ENCODE assay signal across 8 cellular contexts in genomic region chr3:49013738-49014660, GRCh38. TPM values are rescaled to one million over a fixed set of nuclear protein-coding genes. Genes with fewer than 3 reads are reported as not detected.
A peak's percentile ranks its signal among the peaks of the same experiment; 100 is the strongest.
DNase-seq lines count a peak whose midpoint lies in the region; ATAC-seq, FAIRE-seq and TF ChIP-seq lines count a peak whose summit lies in the region.

No MANE protein-coding gene starts in this region.

- H3K4me3 ChIP-seq in GM12875 (ENCODE audit: low read depth, low read length): no peak overlapping the region
- no peak overlapping the region for H3K4me3 ChIP-seq in H1 (ENCODE audit: extremely low read depth in 1 of 4, insufficient read depth in 2 of 4, low read depth in 3 of 4, low read length in 4 of 4)
- H3K4me3 ChIP-seq in ovary: no peak overlapping the region

- WGBS in H1 (ENCODE audit: extremely low coverage in 1 of 2, insufficient coverage in 1 of 2, insufficient read length in 1 of 2, insufficient replicate concordance in 2 of 2, low coverage in 1 of 2, low lambda C conversion rate in 2 of 2, missing lambda C conversion rate in 1 of 2), 2 experiments: 84% methylated on average over 24 of the region's 24 CpGs; no CpG with 5 or more reads in 1 of the 2 experiments
- 74 to 77% (median 74%) methylated on average over 23 to 24 of the region's 24 CpGs for WGBS in ovary, 3 donors

- H3K23ac ChIP-seq in H1 (ENCODE audit: insufficient read length): no peak overlapping the region

- TF ChIP-seq POLR2A in H1 (IDR thresholded peaks at IDR 0.05; ENCODE audit: control extremely low read depth in 1 of 2, low read depth in 2 of 2, low read length in 2 of 2): no peak; a peak in 2 of 3 replicates
- no peak for TF ChIP-seq POLR2A in ovary (IDR thresholded peaks at IDR 0.05)

- no peak overlapping the region for H4K91ac ChIP-seq in H1 (replicated peaks; ENCODE audit: insufficient read length, low read length)

- no peak overlapping the region for H4K8ac ChIP-seq in H1 (ENCODE audit: extremely low read depth, insufficient read depth, low read length)

- FAIRE-seq in H1 (lab: Jason Lieb, UNC): no peak

- no peak overlapping the region for H3K14ac ChIP-seq in H1 (ENCODE audit: insufficient read length)

- H3K18ac ChIP-seq in H1 (ENCODE audit: extremely low read depth, low read length): no peak overlapping the region

- H3K4ac ChIP-seq in H1 (replicated peaks; ENCODE audit: insufficient read length, low read depth, low read length): no peak overlapping the region

- peak overlapping the region; percentile 60; the same call in 1 of the 2 replicates for H2BK12ac ChIP-seq in H1 (ENCODE audit: low read depth, low read length)

- no peak overlapping the region for H2BK120ac ChIP-seq in H1 (replicated peaks; ENCODE audit: low read depth, low read length)

- no peak overlapping the region for H3K56ac ChIP-seq in H1 (replicated peaks; ENCODE audit: insufficient read length, low read depth, low read length)

- H3K36me3 ChIP-seq in H1 (ENCODE audit: control insufficient read depth in 2 of 4, insufficient read depth in 4 of 4, low read length in 3 of 4) (peaks cover 15 to 55% (median 32%) of the 10 kb centered on the region in 4 experiments), ovary (no peaks in the 10 kb centered on the region)

- H3K9me3 ChIP-seq in H1 (ENCODE audit: insufficient read depth in 2 of 2, low read depth in 1 of 2, low read length in 1 of 2) (no peaks in the 10 kb centered on the region), ovary (no peaks in the 10 kb centered on the region)

- no peak overlapping the region for H2AFZ ChIP-seq in H1 (ENCODE audit: low read length)

- no peak overlapping the region for H3K9ac ChIP-seq in H1 (replicated peaks in 1 of 4; ENCODE audit: extremely low read depth in 1 of 4, low read depth in 3 of 4, low read length in 3 of 4)

- no peaks in the 10 kb centered on the region for H3K27me3 ChIP-seq in H1 (replicated peaks in 1 of 4; ENCODE audit: control insufficient read depth in 3 of 4, extremely low read depth in 1 of 4, insufficient read depth in 3 of 4, low read length in 3 of 4)
- no peaks in the 10 kb centered on the region for H3K27me3 ChIP-seq in ovary

- peak; percentile 52 to 66; a peak in 3 of 4 replicates for TF ChIP-seq RAD21 in H1 (IDR thresholded peaks at IDR 0.05 in 1 of 2, conservative IDR thresholded peaks at IDR 0.05 in 1 of 2; ENCODE audit: low read depth in 2 of 2, low read length in 2 of 2)

- H3K27ac ChIP-seq in H1 (ENCODE audit: low read depth, low read length) (no peak overlapping the region), ovary (no peak overlapping the region)

- no peak overlapping the region for H2BK20ac ChIP-seq in H1 (ENCODE audit: low read length)

- H4K5ac ChIP-seq in H1 (ENCODE audit: insufficient read length, low read depth, low read length): no peak overlapping the region

- H3K79me1 ChIP-seq in H1 (ENCODE audit: low read depth, low read length): peaks cover 12% of the 10 kb centered on the region

- no peak overlapping the region for H3K4me2 ChIP-seq in H1 (ENCODE audit: insufficient read depth in 1 of 2, low read depth in 2 of 2, low read length in 2 of 2)

- no peak overlapping the region; the same call in 1 of the 2 replicates for H2BK5ac ChIP-seq in H1 (ENCODE audit: low read depth, low read length)

- H3K23me2 ChIP-seq in H1 (ENCODE audit: low read depth, low read length): peaks cover 12% of the 10 kb centered on the region

- no peak overlapping the region for H2AK5ac ChIP-seq in H1 (ENCODE audit: low read depth, low read length)

- POLR2A ChIA-PET in H1 (lab: Charles Lee; ENCODE audit: partially characterized antibody): interaction anchor here (0.8 to 38.8 kb wide), 8 partner anchors 1 to 350 kb away, joined by 3 to 1518 read pairs (median 72); partner anchors contain the start of genes DALRD3, IMPDH2, NDUFAF3 and P4HTM

- DNase-seq in AML-193 (lab: John Stamatoyannopoulos, UW) (peak; percentile 40 to 41), SW480 (ENCODE audit: low spot score) (peak; percentile 73), H1 (ENCODE audit: low read depth in 1 of 2, low spot score in 2 of 2) (peak; percentile 49 to 86), ovary (peak in 3 of 5 donors; percentile 31 to 52 (median 43)), DMS79 (lab: John Stamatoyannopoulos, UW) (no peak), NCI-H1048 (lab: John Stamatoyannopoulos, UW) (no peak)

- H3K79me2 ChIP-seq in H1 (ENCODE audit: control insufficient read depth in 1 of 2, insufficient read depth in 2 of 2, low read length in 2 of 2): peaks cover 4 to 46% of the 10 kb centered on the region in 2 experiments

- no peak for ATAC-seq in GM19351 (IDR thresholded peaks at IDR 0.05; ENCODE audit: unreplicated experiment)

- TF ChIP-seq CTCF in GM12875 (IDR thresholded peaks at IDR 0.05; ENCODE audit: borderline replicate concordance, insufficient read depth, low read depth, low read length): peak; percentile 88
- TF ChIP-seq CTCF in H1 (IDR thresholded peaks at IDR 0.05; ENCODE audit: control extremely low read depth in 1 of 3, insufficient read depth in 1 of 3, low read depth in 1 of 3, low read length in 3 of 3): peak in 2 of 3 experiments; percentile 77 to 93; a peak in 3 of 4 replicates
- peak in 1 of 3 donors; percentile 25 for TF ChIP-seq CTCF in ovary (IDR thresholded peaks at IDR 0.05)

- intact Hi-C loops in ovary (cut with DNase I): no loop called here

- H3K4me1 ChIP-seq in H1 (replicated peaks in 1 of 4; ENCODE audit: control insufficient read depth in 3 of 4, insufficient read depth in 4 of 4, low read length in 3 of 4) (peaks cover 0 to 8% (median 4%) of the 10 kb centered on the region in 4 experiments; a peak in 5 of 7 replicates), ovary (ENCODE audit: insufficient read depth) (peaks cover 5% of the 10 kb centered on the region)

- H2BK15ac ChIP-seq in H1 (ENCODE audit: low read length): no peak overlapping the region

- CTCF ChIA-PET in H1 (lab: Charles Lee; ENCODE audit: partially characterized antibody): interaction anchor here (0.5 to 24.3 kb wide), 17 partner anchors 9 to 326 kb away, joined by 3 to 467 read pairs (median 4); partner anchors contain the start of genes NDUFAF3, P4HTM and WDR6

- H4K20me1 ChIP-seq in H1 (replicated peaks in 1 of 2; ENCODE audit: control insufficient read depth in 1 of 2, insufficient read depth in 2 of 2, low read length in 2 of 2): peaks cover 36 to 45% of the 10 kb centered on the region in 2 experiments

- no peak for TF ChIP-seq EP300 in H1 (IDR thresholded peaks at IDR 0.05; ENCODE audit: borderline replicate concordance in 1 of 2, low read depth in 2 of 2, low read length in 2 of 2)
- no peak for TF ChIP-seq EP300 in ovary (IDR thresholded peaks at IDR 0.05)

RNA-seq across cellular contexts. Expression of gene DALRD3, which starts 4.4 kb away (rescaled TPM):
- 30.4 and 31.6 TPM in 2 replicates for total RNA-seq in H1 (2021; fragmentation: NEBNext Ultra II Directional; extraction: Animal tissue kit (Norgen Biotek cat#: 25700))
- polyA plus RNA-seq in H1 (2011; rRNA removed) (86.5 and 95.3 TPM in 2 replicates), ovary (10 to 100 TPM; 23.0 to 33.1 TPM)
- 73.1 TPM for polyA plus RNA-seq in H1 (2011; cell fraction: cytosol; rRNA removed)
- 140 TPM for polyA plus RNA-seq in H1 (2011; cell fraction: nucleus; rRNA removed)
- polyA plus RNA-seq in H1 (2012, experiment 1 of 2): 34.7 to 40.6 TPM (median 39.8 TPM) in 4 replicates
- polyA plus RNA-seq in H1 (2012, experiment 2 of 2): 74.3 TPM
- 33.5 TPM for polyA plus RNA-seq in H1 (2013, experiment 1 of 2)
- 33.7 TPM for polyA plus RNA-seq in H1 (2013, experiment 2 of 2)
- polyA minus RNA-seq in H1 (2011; rRNA and poly(A)+ RNA removed): 87.2 and 103 TPM in 2 replicates
- polyA minus RNA-seq in H1 (2011; cell fraction: cytosol; rRNA and poly(A)+ RNA removed): 32.7 TPM
- 48.1 TPM for polyA minus RNA-seq in H1 (2011; cell fraction: nucleus; rRNA and poly(A)+ RNA removed)
- 10 to 100 TPM; 21.1 to 74.9 (median 27.5) TPM for total RNA-seq in ovary

RNA-seq across cellular contexts. Expression of gene WDR6, which starts 6.8 kb away (rescaled TPM):
- 180 and 187 TPM in 2 replicates for total RNA-seq in H1 (2021; fragmentation: NEBNext Ultra II Directional; extraction: Animal tissue kit (Norgen Biotek cat#: 25700))
- 257 and 340 TPM in 2 replicates for polyA plus RNA-seq in H1 (2011; rRNA removed)
- polyA plus RNA-seq in H1 (2011; cell fraction: cytosol; rRNA removed): 262 TPM
- polyA plus RNA-seq in H1 (2011; cell fraction: nucleus; rRNA removed): 878 TPM
- polyA plus RNA-seq in H1 (2012, experiment 1 of 2): 176 to 244 TPM (median 215 TPM) in 4 replicates
- 172 TPM for polyA plus RNA-seq in H1 (2012, experiment 2 of 2)
- 84.5 TPM for polyA plus RNA-seq in H1 (2013, experiment 1 of 2)
- polyA plus RNA-seq in H1 (2013, experiment 2 of 2): 77.8 TPM
- 252 and 296 TPM in 2 replicates for polyA minus RNA-seq in H1 (2011; rRNA and poly(A)+ RNA removed)
- 109 TPM for polyA minus RNA-seq in H1 (2011; cell fraction: cytosol; rRNA and poly(A)+ RNA removed)
- 118 TPM for polyA minus RNA-seq in H1 (2011; cell fraction: nucleus; rRNA and poly(A)+ RNA removed)
- total RNA-seq in ovary: 100 to 1,000 TPM; 116 to 289 (median 230) TPM
- polyA plus RNA-seq in ovary: 100 to 1,000 TPM; 109 to 196 TPM

RNA-seq across cellular contexts. Expression of gene NDUFAF3, which starts 7.9 kb away (rescaled TPM):
- total RNA-seq in H1 (2021; fragmentation: NEBNext Ultra II Directional; extraction: Animal tissue kit (Norgen Biotek cat#: 25700)): 26.2 and 27.8 TPM in 2 replicates
- 45.5 and 52.1 TPM in 2 replicates for polyA plus RNA-seq in H1 (2011; rRNA removed)
- 31.7 TPM for polyA plus RNA-seq in H1 (2011; cell fraction: cytosol; rRNA removed)
- polyA plus RNA-seq in H1 (2011; cell fraction: nucleus; rRNA removed): 38.4 TPM
- polyA plus RNA-seq in H1 (2012, experiment 1 of 2): 10.4 to 48.0 TPM (median 37.5 TPM) in 4 replicates
- polyA plus RNA-seq in H1 (2012, experiment 2 of 2): 25.5 TPM
- polyA plus RNA-seq in H1 (2013, experiment 1 of 2): 38.2 TPM
- polyA plus RNA-seq in H1 (2013, experiment 2 of 2): 40.2 TPM
- polyA minus RNA-seq in H1 (2011; rRNA and poly(A)+ RNA removed): 15.3 and 24.4 TPM in 2 replicates
- polyA minus RNA-seq in H1 (2011; cell fraction: cytosol; rRNA and poly(A)+ RNA removed): 24.3 TPM
- polyA minus RNA-seq in H1 (2011; cell fraction: nucleus; rRNA and poly(A)+ RNA removed): 52.4 TPM
- total RNA-seq in ovary: 100 to 1,000 TPM in 3 of 7 donors, 10 to 100 TPM in 4; 77.4 to 132 (median 96.3) TPM
- 10 to 100 TPM; 43.2 to 72.6 TPM for polyA plus RNA-seq in ovary

RNA-seq across cellular contexts. Expression of gene IMPDH2, which starts 15.2 kb away (rescaled TPM):
- 409 and 419 TPM in 2 replicates for total RNA-seq in H1 (2021; fragmentation: NEBNext Ultra II Directional; extraction: Animal tissue kit (Norgen Biotek cat#: 25700))
- 363 and 374 TPM in 2 replicates for polyA plus RNA-seq in H1 (2011; rRNA removed)
- polyA plus RNA-seq in H1 (2011; cell fraction: cytosol; rRNA removed): 511 TPM
- 1,029 TPM for polyA plus RNA-seq in H1 (2011; cell fraction: nucleus; rRNA removed)
- polyA plus RNA-seq in H1 (2012, experiment 1 of 2): 385 to 517 TPM (median 516 TPM) in 4 replicates
- 474 TPM for polyA plus RNA-seq in H1 (2012, experiment 2 of 2)
- 339 TPM for polyA plus RNA-seq in H1 (2013, experiment 1 of 2)
- polyA plus RNA-seq in H1 (2013, experiment 2 of 2): 323 TPM
- polyA minus RNA-seq in H1 (2011; rRNA and poly(A)+ RNA removed): 836 and 1,078 TPM in 2 replicates
- 367 TPM for polyA minus RNA-seq in H1 (2011; cell fraction: cytosol; rRNA and poly(A)+ RNA removed)
- 252 TPM for polyA minus RNA-seq in H1 (2011; cell fraction: nucleus; rRNA and poly(A)+ RNA removed)
- 100 to 1,000 TPM; 264 to 523 (median 420) TPM for total RNA-seq in ovary
- polyA plus RNA-seq in ovary: 100 to 1,000 TPM; 295 to 381 TPM

RNA-seq across cellular contexts. Expression of gene P4HTM, which starts 24.0 kb away (rescaled TPM):
- 18.6 and 19.1 TPM in 2 replicates for total RNA-seq in H1 (2021; fragmentation: NEBNext Ultra II Directional; extraction: Animal tissue kit (Norgen Biotek cat#: 25700))
- polyA plus RNA-seq in H1 (2011; rRNA removed): 25.4 and 31.1 TPM in 2 replicates
- polyA plus RNA-seq in H1 (2011; cell fraction: cytosol; rRNA removed): 29.9 TPM
- polyA plus RNA-seq in H1 (2011; cell fraction: nucleus; rRNA removed): 89.3 TPM
- 12.6 to 22.7 TPM (median 21.6 TPM) in 4 replicates for polyA plus RNA-seq in H1 (2012, experiment 1 of 2)
- 14.0 TPM for polyA plus RNA-seq in H1 (2012, experiment 2 of 2)
- 18.0 TPM for polyA plus RNA-seq in H1 (2013, experiment 1 of 2)
- polyA plus RNA-seq in H1 (2013, experiment 2 of 2): 14.1 TPM
- polyA minus RNA-seq in H1 (2011; rRNA and poly(A)+ RNA removed): 34.6 and 38.0 TPM in 2 replicates
- 24.7 TPM for polyA minus RNA-seq in H1 (2011; cell fraction: cytosol; rRNA and poly(A)+ RNA removed)
- 72.0 TPM for polyA minus RNA-seq in H1 (2011; cell fraction: nucleus; rRNA and poly(A)+ RNA removed)
- 100 to 1,000 TPM in 1 of 7 donors, 10 to 100 TPM in 6; 31.5 to 125 (median 46.5) TPM for total RNA-seq in ovary
- polyA plus RNA-seq in ovary: 10 to 100 TPM; 16.6 to 33.5 TPM

Comparison
In these comparisons a context has a peak if more than half of its experiments do, and no peak if none do; other contexts are left out.
1. DNase-seq: peak in AML-193 (2 of 2), SW480 (single experiment), H1 (2 of 2) and ovary (3 of 5); none in DMS79 (single experiment) and NCI-H1048 (single experiment).